In the genomic region with DNA sequence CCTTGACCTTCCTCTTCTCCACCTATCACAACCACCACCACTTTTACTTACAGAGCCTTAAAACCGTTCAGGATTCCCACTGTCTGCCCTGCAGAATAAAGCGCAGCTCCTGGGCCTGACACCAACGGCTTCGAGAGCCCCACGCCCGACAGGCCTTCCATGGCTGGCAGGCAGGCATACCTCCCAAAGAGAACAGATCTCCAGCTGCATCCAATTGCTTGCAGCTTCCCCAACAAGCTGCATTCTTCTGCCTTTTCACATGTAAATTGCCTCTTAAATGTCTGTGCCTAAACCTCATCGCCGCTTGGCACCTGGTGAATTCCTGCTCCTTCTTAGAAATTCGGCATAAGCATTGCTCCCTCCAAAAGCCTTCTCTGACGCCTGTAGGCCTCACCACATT, we compare ENCODE assay signal across 16 cellular contexts. TPM values are rescaled to one million over a fixed set of nuclear protein-coding genes. Genes with fewer than 3 reads are reported as not detected.
A peak's percentile ranks its signal among the peaks of the same experiment; 100 is the strongest.
DNase-seq lines count a peak whose midpoint lies in the region; ATAC-seq and TF ChIP-seq lines count a peak whose summit lies in the region.
"Had no signal": no experiment of that assay in that cellular context is flagged by ENCODE, and none has a peak within 500 bp of the region (broad histone marks: within the 10 kb centered on the region; RNA-seq: fewer than 3 reads in every experiment).

No MANE protein-coding gene starts in this region.

- no peak overlapping the region for H3K4me2 ChIP-seq in neural progenitor cell

- no peaks in the 10 kb centered on the region for H3K36me3 Mint-ChIP-seq in neural progenitor cell
- no peaks in the 10 kb centered on the region for H3K36me3 Mint-ChIP-seq in CD4-positive, alpha-beta T cell (ENCODE audit: low read depth)
- H3K36me3 Mint-ChIP-seq: CD4-positive, alpha-beta memory T cell had no signal

- H3K9me3 ChIP-seq in HEK293 (ENCODE audit: control insufficient read depth, insufficient read depth, low read depth, low read length) (no peaks in the 10 kb centered on the region), neural progenitor cell (ENCODE audit: low read depth) (no peaks in the 10 kb centered on the region)
- H3K9me3 ChIP-seq in CD4-positive, alpha-beta T cell (ENCODE audit: control insufficient read depth, low read length) = no peaks in the 10 kb centered on the region

- peaks cover 3% of the 10 kb centered on the region for H3F3A ChIP-seq in neural progenitor cell (ENCODE audit: low read depth)

- H3K9ac ChIP-seq in neural progenitor cell = no peak overlapping the region

- H2AFZ ChIP-seq in neural progenitor cell (replicated peaks) = peak overlapping the region; percentile 90

- H3K4me3 Mint-ChIP-seq in neural progenitor cell = peak overlapping the region; percentile 37
- H3K4me3 Mint-ChIP-seq in CD4-positive, alpha-beta T cell = no peak overlapping the region
- H3K4me3 Mint-ChIP-seq: B cell; CD4-positive, alpha-beta memory T cell had no signal

- CTCF ChIA-PET in HEK293 (lab: Yijun Ruan, JAX) = no interaction called here
- CTCF ChIA-PET in CD4-positive, alpha-beta T cell (lab: Charles Lee) = no interaction called here

- no peaks in the 10 kb centered on the region for H3K79me2 ChIP-seq in neural progenitor cell (ENCODE audit: low read depth)

- no peak overlapping the region for H3K27ac Mint-ChIP-seq in neural progenitor cell
- H3K27ac Mint-ChIP-seq in CD4-positive, alpha-beta T cell = no peak overlapping the region
- H3K27ac Mint-ChIP-seq: B cell; CD4-positive, alpha-beta memory T cell had no signal

- peaks cover 20% of the 10 kb centered on the region for H3K27me3 Mint-ChIP-seq in neural progenitor cell (ENCODE audit: insufficient read depth, low read depth)
- H3K27me3 Mint-ChIP-seq in CD4-positive, alpha-beta T cell = peaks cover 19% of the 10 kb centered on the region

- intact Hi-C loops in CD4-positive, alpha-beta T cell (cut with DNase I, micrococcal nuclease) = no loop called here

- peaks cover 22% of the 10 kb centered on the region for H3K9me3 Mint-ChIP-seq in neural progenitor cell
- no peaks in the 10 kb centered on the region for H3K9me3 Mint-ChIP-seq in CD4-positive, alpha-beta T cell

- no peak for ATAC-seq in CD4-positive, alpha-beta T cell (ENCODE audit: poor library complexity)
- ATAC-seq: K562, Panc1, Right ventricle myocardium inferior, SK-N-SH treated with all-trans-retinoic acid at 6 μM for 48 hours had no signal

- peak; percentile 36 for DNase-seq in astrocyte of the hippocampus (ENCODE audit: low read depth, low spot score)
- DNase-seq in iPS DF 4.7 (ENCODE audit: extremely low read depth, low spot score) = peak; percentile 94
- peak; percentile 86 for DNase-seq in neural progenitor cell (ENCODE audit: low spot score)
- no peak for DNase-seq in AG08396 (ENCODE audit: low spot score)
- DNase-seq in NCI-H226 = no peak
- no peak for DNase-seq in CD4-positive, alpha-beta T cell
- DNase-seq: CD4-positive, alpha-beta memory T cell; DND-41; NCI-H146; NCI-H2107 had no signal

- no peak overlapping the region for H3K4me3 ChIP-seq in HEK293 (ENCODE audit: low read depth, low read length)
- no peak overlapping the region for H3K4me3 ChIP-seq in neural progenitor cell
- H3K4me3 ChIP-seq: K562 had no signal

- H3K36me3 ChIP-seq in HEK293 (ENCODE audit: control insufficient read depth in 2 of 2, insufficient read depth in 1 of 2, low read length in 2 of 2) = no peaks in the 10 kb centered on the region
- H3K36me3 ChIP-seq in neural progenitor cell = no peaks in the 10 kb centered on the region

- POLR2A ChIA-PET in HEK293 (lab: Yijun Ruan, JAX) = no interaction called here
- POLR2A ChIA-PET in CD4-positive, alpha-beta T cell (lab: Charles Lee) = no interaction called here

- H4K20me1 ChIP-seq in neural progenitor cell (ENCODE audit: low read depth) = no peaks in the 10 kb centered on the region

- H3K4me1 ChIP-seq in HEK293 (ENCODE audit: control insufficient read depth, insufficient read depth, low read length) = no peaks in the 10 kb centered on the region
- H3K4me1 ChIP-seq in neural progenitor cell = peaks cover 3% of the 10 kb centered on the region

- H3K27ac ChIP-seq in HEK293 (ENCODE audit: extremely low read depth, low read depth, low read length) = no peak overlapping the region
- no peak overlapping the region for H3K27ac ChIP-seq in neural progenitor cell
- H3K27ac ChIP-seq in CD4-positive, alpha-beta T cell (ENCODE audit: low read depth, low read length) = no peak overlapping the region

- 0 out of 2 replicates have a peak, but pooled peaks have one; percentile 9 for TF ChIP-seq CTCF in HEK293 (tag by site-specific recombination; IDR thresholded peaks at IDR 0.05)
- no peak for TF ChIP-seq CTCF in neural progenitor cell (IDR thresholded peaks at IDR 0.05)
- no peak for TF ChIP-seq CTCF in CD4-positive, alpha-beta T cell (IDR thresholded peaks at IDR 0.05)

- H3K27me3 ChIP-seq in neural progenitor cell = no peaks in the 10 kb centered on the region
- no peaks in the 10 kb centered on the region for H3K27me3 ChIP-seq in CD4-positive, alpha-beta T cell (ENCODE audit: control insufficient read depth, insufficient read depth, low read length)

- H3K4me1 Mint-ChIP-seq in neural progenitor cell = peaks cover 11% of the 10 kb centered on the region
- no peaks in the 10 kb centered on the region for H3K4me1 Mint-ChIP-seq in CD4-positive, alpha-beta T cell (ENCODE audit: low read depth)
- H3K4me1 Mint-ChIP-seq: B cell had no signal

TF ChIP-seq in HEK293, 187 proteins besides CTCF, POLR2A, EP300 and RAD21:
- TF ChIP-seq ATF2 (tag by site-specific recombination; IDR thresholded peaks at IDR 0.05; ENCODE audit: low read depth) (no peak), SP7 (tag by site-specific recombination; IDR thresholded peaks at IDR 0.05) (no peak), ZNF24 (tag by site-specific recombination; IDR thresholded peaks at IDR 0.05) (no peak), ZNF785 (tag by site-specific recombination; IDR thresholded peaks at IDR 0.05) (no peak), ZFP3 (tag by site-specific recombination; IDR thresholded peaks at IDR 0.05; ENCODE audit: low read depth) (no peak)

RNA-seq across cellular contexts. Expression of gene FAM124B, which starts 31.5 kb away (rescaled TPM):
- total RNA-seq in neural progenitor cell (ENCODE audit: low replicate concordance) = 0.15 TPM in 1 of 2 replicates, not detected in the other
- 1 to 10 TPM; 1.1 to 1.3 TPM for total RNA-seq in CD4-positive, alpha-beta T cell

Comparison
In these comparisons a context has a peak if more than half of its experiments do, and no peak if none do; other contexts are left out.
1. DNase-seq: peak in astrocyte of the hippocampus (single experiment), iPS DF 4.7 (single experiment) and neural progenitor cell (single experiment); none in AG08396 (single experiment), NCI-H226 (single experiment) and CD4-positive, alpha-beta T cell (0 of 10).